15 cellular contexts compared by ENCODE assay signal in genomic region chr12:118743896-118744700, GRCh38.
"Had no signal": no experiment of that assay in that cellular context is flagged by ENCODE, and none has a peak within 500 bp of the region (broad histone marks: within the 10 kb centered on the region; RNA-seq: fewer than 3 reads in every experiment).

No MANE protein-coding gene starts in this region.

- H3K9me3 ChIP-seq: prostate gland, suprapubic skin had no signal

- H3K4me1 Mint-ChIP-seq: activated CD8-positive, alpha-beta memory T cell treated with anti-CD3 and anti-CD28 coated beads, Interleukin-2, amount 10 ng/mL, durations not matched to agents 7 days and 5 days had no signal

- H3K4me1 ChIP-seq: foreskin keratinocyte, prostate gland, suprapubic skin had no signal

- H3K4me3 Mint-ChIP-seq: activated CD4-positive, alpha-beta memory T cell treated with anti-CD3 and anti-CD28 coated beads for 36 hours; activated CD8-positive, alpha-beta memory T cell treated with anti-CD3 and anti-CD28 coated beads, Interleukin-2, amount 10 ng/mL, durations not matched to agents 7 days and 5 days; dendritic cell treated with granulocyte-macrophage colony-stimulating factor and Interleukin-4, amounts not matched to agents 40 ng/mL and 50 ng/mL, for 4 days; type B pancreatic cell had no signal

- H3K36me3 ChIP-seq: prostate gland, suprapubic skin had no signal

- H3K27ac ChIP-seq: foreskin keratinocyte, prostate gland, skin epidermis, suprapubic skin had no signal

- H3K27ac Mint-ChIP-seq: activated CD4-positive, alpha-beta memory T cell treated with anti-CD3 and anti-CD28 coated beads for 36 hours; activated CD8-positive, alpha-beta memory T cell treated with anti-CD3 and anti-CD28 coated beads, Interleukin-2, amount 10 ng/mL, durations not matched to agents 7 days and 5 days; dendritic cell treated with granulocyte-macrophage colony-stimulating factor and Interleukin-4, amounts not matched to agents 40 ng/mL and 50 ng/mL, for 4 days; type B pancreatic cell had no signal

- H3K27me3 ChIP-seq: foreskin keratinocyte, suprapubic skin had no signal

- DNase-seq: activated CD4-positive, alpha-beta memory T cell treated with anti-CD3 and anti-CD28 coated beads for 36 hours; activated CD8-positive, alpha-beta memory T cell treated with anti-CD3 and anti-CD28 coated beads, Interleukin-2, amount 10 ng/mL, durations not matched to agents 7 days and 5 days; activated naive CD4-positive, alpha-beta T cell treated with anti-CD3 and anti-CD28 coated beads, Interleukin-2, amount 50 U/mL, for 16 hours; activated T-cell treated with anti-CD3 and anti-CD28 coated beads, Interleukin-2, amount 50 U/mL, for 1 hour; effector memory CD4-positive, alpha-beta T cell; foreskin keratinocyte; right cardiac atrium; stimulated activated CD4-positive, alpha-beta T cell treated with anti-CD3 and anti-CD28 coated beads, Interleukin-15, amount 100 ng/mL, for 24 hours; stimulated activated CD4-positive, alpha-beta T cell treated with anti-CD3 and anti-CD28 coated beads, Interleukin-4, amount 100 ng/mL, for 1 hour; stimulated activated naive CD4-positive, alpha-beta T cell had no signal

- H3K9me3 Mint-ChIP-seq: dendritic cell treated with granulocyte-macrophage colony-stimulating factor and Interleukin-4, amounts not matched to agents 40 ng/mL and 50 ng/mL, for 4 days; type B pancreatic cell had no signal

- H3K4me3 ChIP-seq: prostate gland, skin epidermis, suprapubic skin had no signal

- H3K36me3 Mint-ChIP-seq: activated CD4-positive, alpha-beta memory T cell treated with anti-CD3 and anti-CD28 coated beads for 36 hours; activated CD8-positive, alpha-beta memory T cell treated with anti-CD3 and anti-CD28 coated beads, Interleukin-2, amount 10 ng/mL, durations not matched to agents 7 days and 5 days; type B pancreatic cell had no signal

- H3K27me3 Mint-ChIP-seq: activated CD4-positive, alpha-beta memory T cell treated with anti-CD3 and anti-CD28 coated beads for 36 hours; activated CD8-positive, alpha-beta memory T cell treated with anti-CD3 and anti-CD28 coated beads, Interleukin-2, amount 10 ng/mL, durations not matched to agents 7 days and 5 days; dendritic cell treated with granulocyte-macrophage colony-stimulating factor and Interleukin-4, amounts not matched to agents 40 ng/mL and 50 ng/mL, for 4 days had no signal
